23 cellular contexts compared by ENCODE assay signal in the genomic region with DNA sequence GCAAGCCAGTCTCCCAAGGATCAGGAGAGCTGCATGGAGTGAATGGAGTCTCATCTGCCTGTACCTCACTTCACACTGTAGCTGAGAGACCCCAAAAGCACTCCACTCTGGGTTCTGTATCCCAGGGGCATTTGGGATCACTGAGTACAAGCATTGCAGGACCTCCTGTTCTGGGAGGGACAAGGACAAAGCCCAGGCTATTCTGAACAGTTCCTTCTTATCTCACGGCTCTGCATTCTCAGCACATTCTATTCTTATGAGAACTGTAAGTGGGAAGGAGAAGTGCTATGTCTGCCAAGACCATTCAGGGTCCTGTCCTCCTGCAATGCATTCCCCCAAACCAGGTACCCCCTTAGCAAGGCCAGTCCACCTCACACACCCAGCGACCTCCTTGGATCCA.
"Had no signal": no experiment of that assay in that cellular context is flagged by ENCODE, and none has a peak within 500 bp of the region (broad histone marks: within the 10 kb centered on the region; RNA-seq: fewer than 3 reads in every experiment).

No MANE protein-coding gene starts in this region.

- H3K9me3 ChIP-seq: Peyer's patch had no signal

- ATAC-seq: activated CD8-positive, alpha-beta memory T cell treated with anti-CD3 and anti-CD28 coated beads, Interleukin-2, amount 10 ng/mL, durations not matched to agents 7 days and 5 days; activated naive CD4-positive, alpha-beta T cell treated with anti-CD3 and anti-CD28 coated beads, Interleukin-2, amount 50 U/mL, for 72 hours; activated T-cell treated with anti-CD3 and anti-CD28 coated beads, Interleukin-2, amount 50 U/mL, for 4 hours had no signal

- H3K4me1 ChIP-seq: Peyer's patch had no signal

- H3K27me3 ChIP-seq: Peyer's patch had no signal

- DNase-seq: activated B cell treated with CpG ODN at 0.5 μM for 24 hours; activated CD4-positive, alpha-beta T cell treated with anti-CD3 and anti-CD28 coated beads for 1 hour; activated CD4-positive, alpha-beta T cell treated with anti-CD3 and anti-CD28 coated beads, Interleukin-2, amount 10 ng/mL, durations not matched to agents 24 days and 14 days; activated CD4-positive, alpha-beta T cell treated with anti-CD3 and anti-CD28 coated beads, Interleukin-2, amount 50 U/mL, for 48 hours; activated CD8-positive, alpha-beta memory T cell treated with anti-CD3 and anti-CD28 coated beads, Interleukin-2, amount 10 ng/mL, durations not matched to agents 7 days and 5 days; activated effector memory CD4-positive, alpha-beta T cell treated with anti-CD3 and anti-CD28 coated beads, Interleukin-2, amount 50 U/mL, for 16 hours; activated naive CD4-positive, alpha-beta T cell treated with Interleukin-2 at 50 U/mL for 16 hours; activated naive CD8-positive, alpha-beta T cell treated with anti-CD3 and anti-CD28 coated beads, Interleukin-2, amount 50 U/mL, for 24 hours; activated T-cell treated with anti-CD3 and anti-CD28 coated beads, Interleukin-2, amount 50 U/mL, for 4 hours; amygdala; MM.1S; NCI-H1105; NCI-H1436 treated with DMSO at 0.1 percent for 48 hours; NCI-H187 treated with DMSO at 0.1 percent for 48 hours; NCI-H2081 treated with DMSO at 0.1 percent for 48 hours; NCI-H446; NCI-H524; Peyer's patch; SHP77 treated with DMSO at 0.1 percent for 48 hours; T-helper 2 cell; T1000 had no signal

- H3K27ac ChIP-seq: Peyer's patch, RWPE1 had no signal

- H3K4me3 ChIP-seq: Peyer's patch had no signal

- H3K36me3 ChIP-seq: Peyer's patch had no signal
